1 cellular context compared by ENCODE assay signal in genomic region chr2:151114934-151115333, GRCh38.
TF ChIP-seq lines count a peak whose summit lies in the region.

No MANE protein-coding gene starts in this region.

TF ChIP-seq in IMR-90, 13 proteins besides CTCF, POLR2A, EP300 and RAD21 (continued from another document):
- TF ChIP-seq MXI1 (IDR thresholded peaks at IDR 0.05; ENCODE audit: borderline replicate concordance, low read depth, low read length) (no peak), BHLHE40 (IDR thresholded peaks at IDR 0.05; ENCODE audit: low read depth, low read length) (no peak), USF2 (IDR thresholded peaks at IDR 0.05; ENCODE audit: low read depth, low read length) (no peak)
